ENCODE assay signal across 1 cellular context in the genomic region with DNA sequence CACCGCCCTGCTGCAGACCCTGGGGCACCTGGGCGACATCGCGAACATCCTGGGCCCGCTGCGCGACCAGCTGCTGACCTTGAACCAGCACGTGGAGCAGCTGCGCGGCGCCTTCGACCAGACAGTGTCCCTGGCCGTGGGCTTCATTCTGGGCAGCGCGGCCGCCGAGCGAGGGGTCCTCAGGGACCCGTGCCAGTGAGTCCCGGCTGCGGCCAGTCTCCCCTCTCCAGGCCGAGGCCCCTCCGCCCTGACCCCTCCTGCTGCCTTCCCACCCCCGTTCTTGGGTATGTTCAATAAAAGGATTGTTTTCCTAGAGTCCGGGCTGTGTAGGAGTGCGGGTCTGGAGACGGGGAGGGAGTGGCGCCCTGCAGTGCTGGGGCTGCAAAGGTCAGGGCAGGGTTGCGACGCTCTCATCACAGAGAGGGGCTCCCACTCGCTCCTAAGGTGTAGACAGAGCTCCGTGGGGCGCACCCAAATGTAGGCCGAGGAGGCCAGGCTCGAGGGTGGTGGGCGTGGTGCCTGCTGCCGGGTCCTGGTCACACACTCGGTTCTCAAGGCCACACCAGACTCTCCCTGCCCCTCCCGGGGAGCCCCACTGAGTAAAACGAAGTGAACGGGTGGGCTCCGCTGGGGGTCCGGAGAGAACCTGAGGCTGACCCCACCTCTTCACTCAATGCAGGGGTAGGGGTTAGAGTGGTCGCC.
TF ChIP-seq lines count a peak whose summit lies in the region.

No MANE protein-coding gene starts in this region.

TF ChIP-seq in HEK293, 187 proteins besides CTCF, POLR2A, EP300 and RAD21 (continued from another document):
- TF ChIP-seq, protein P1, sequence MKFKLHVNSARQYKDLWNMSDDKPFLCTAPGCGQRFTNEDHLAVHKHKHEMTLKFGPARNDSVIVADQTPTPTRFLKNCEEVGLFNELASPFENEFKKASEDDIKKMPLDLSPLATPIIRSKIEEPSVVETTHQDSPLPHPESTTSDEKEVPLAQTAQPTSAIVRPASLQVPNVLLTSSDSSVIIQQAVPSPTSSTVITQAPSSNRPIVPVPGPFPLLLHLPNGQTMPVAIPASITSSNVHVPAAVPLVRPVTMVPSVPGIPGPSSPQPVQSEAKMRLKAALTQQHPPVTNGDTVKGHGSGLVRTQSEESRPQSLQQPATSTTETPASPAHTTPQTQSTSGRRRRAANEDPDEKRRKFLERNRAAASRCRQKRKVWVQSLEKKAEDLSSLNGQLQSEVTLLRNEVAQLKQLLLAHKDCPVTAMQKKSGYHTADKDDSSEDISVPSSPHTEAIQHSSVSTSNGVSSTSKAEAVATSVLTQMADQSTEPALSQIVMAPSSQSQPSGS (tag by site-specific recombination; IDR thresholded peaks at IDR 0.05; ENCODE audit: low read depth), result no peak
TF ChIP-seq in HEK293: peak in this region for 2.
